In genomic region chr12:123267335-123267920, GRCh38 we compare ENCODE assay signal across 11 cellular contexts. TPM values are rescaled to one million over a fixed set of nuclear protein-coding genes. Genes with fewer than 3 reads are reported as not detected.
A peak's percentile ranks its signal among the peaks of the same experiment; 100 is the strongest.
DNase-seq lines count a peak whose midpoint lies in the region; ATAC-seq and TF ChIP-seq lines count a peak whose summit lies in the region.
"Had no signal": no experiment of that assay in that cellular context is flagged by ENCODE, and none has a peak within 500 bp of the region (broad histone marks: within the 10 kb centered on the region; RNA-seq: fewer than 3 reads in every experiment).

No MANE protein-coding gene starts in this region.

- no peak overlapping the region for H3K4me3 ChIP-seq in naive thymus-derived CD4-positive, alpha-beta T cell (ENCODE audit: low read length)
- H3K4me3 ChIP-seq in tibial artery, result no peak overlapping the region

- ATAC-seq in activated CD8-positive, alpha-beta T cell treated with anti-CD3 and anti-CD28 coated beads, Interleukin-2, amount 10 ng/mL, durations not matched to agents 7 days and 5 days, result no peak
- ATAC-seq in activated CD8-positive, alpha-beta T cell treated with anti-CD3 and anti-CD28 coated beads for 36 hours, result no peak
- ATAC-seq in naive thymus-derived CD4-positive, alpha-beta T cell, result no peak
- ATAC-seq in GM21390 (IDR thresholded peaks at IDR 0.05; ENCODE audit: unreplicated experiment), result no peak
- no peak for ATAC-seq in GM19324 (IDR thresholded peaks at IDR 0.05; ENCODE audit: low FRiP score, unreplicated experiment)

- no peaks in the 10 kb centered on the region for H3K27me3 ChIP-seq in naive thymus-derived CD4-positive, alpha-beta T cell (ENCODE audit: control insufficient read depth in 2 of 2, insufficient read depth in 2 of 2, low read length in 2 of 2)
- H3K27me3 ChIP-seq in tibial artery, result no peaks in the 10 kb centered on the region

- no peak for TF ChIP-seq CTCF in activated CD8-positive, alpha-beta T cell treated with anti-CD3 and anti-CD28 coated beads for 36 hours (IDR thresholded peaks at IDR 0.05)
- TF ChIP-seq CTCF in tibial artery (IDR thresholded peaks at IDR 0.05), result no peak

- H3K27me3 Mint-ChIP-seq in activated CD8-positive, alpha-beta T cell treated with anti-CD3 and anti-CD28 coated beads, Interleukin-2, amount 10 ng/mL, durations not matched to agents 7 days and 5 days (ENCODE audit: low read depth), result no peaks in the 10 kb centered on the region
- no peaks in the 10 kb centered on the region for H3K27me3 Mint-ChIP-seq in activated CD8-positive, alpha-beta T cell treated with anti-CD3 and anti-CD28 coated beads for 36 hours
- no peaks in the 10 kb centered on the region for H3K27me3 Mint-ChIP-seq in naive thymus-derived CD4-positive, alpha-beta T cell

- H3K4me3 Mint-ChIP-seq in activated CD8-positive, alpha-beta T cell treated with anti-CD3 and anti-CD28 coated beads, Interleukin-2, amount 10 ng/mL, durations not matched to agents 7 days and 5 days, result no peak overlapping the region
- no peak overlapping the region for H3K4me3 Mint-ChIP-seq in activated CD8-positive, alpha-beta T cell treated with anti-CD3 and anti-CD28 coated beads for 36 hours
- peak overlapping the region in 3 of 10 donors; percentile 41 to 87 (median 78) for H3K4me3 Mint-ChIP-seq in naive thymus-derived CD4-positive, alpha-beta T cell

- H3K36me3 ChIP-seq in naive thymus-derived CD4-positive, alpha-beta T cell (ENCODE audit: control insufficient read depth in 2 of 3, insufficient read depth in 3 of 3, low read length in 3 of 3), result no peaks in the 10 kb centered on the region
- peaks cover 4 to 49% (median 30%) of the 10 kb centered on the region in 3 donors for H3K36me3 ChIP-seq in tibial artery

- CTCF ChIA-PET in activated CD8-positive, alpha-beta T cell treated with anti-CD3 and anti-CD28 coated beads, Interleukin-2, amount 10 ng/mL, durations not matched to agents 7 days and 5 days (lab: Charles Lee), result interaction anchor here (0.5 to 2.9 kb wide), 3 partner anchors 26 to 98 kb away, joined by 3 to 13 read pairs (median 3); no protein-coding TSS in a partner anchor
- CTCF ChIA-PET in activated CD8-positive, alpha-beta T cell treated with anti-CD3 and anti-CD28 coated beads for 36 hours (lab: Charles Lee), result interaction anchor here (1.0 to 2.3 kb wide), 3 partner anchors 25 to 314 kb away, joined by 3 to 10 read pairs (median 6); no protein-coding TSS in a partner anchor
- CTCF ChIA-PET in naive thymus-derived CD4-positive, alpha-beta T cell (lab: Charles Lee), result no interaction called here

- H3K4me1 Mint-ChIP-seq in activated CD8-positive, alpha-beta T cell treated with anti-CD3 and anti-CD28 coated beads, Interleukin-2, amount 10 ng/mL, durations not matched to agents 7 days and 5 days (ENCODE audit: low read depth), result peaks cover 29% of the 10 kb centered on the region
- H3K4me1 Mint-ChIP-seq in activated CD8-positive, alpha-beta T cell treated with anti-CD3 and anti-CD28 coated beads for 36 hours (ENCODE audit: low read depth), result peaks cover 19% of the 10 kb centered on the region
- peaks cover 7 to 30% (median 21%) of the 10 kb centered on the region in 7 donors for H3K4me1 Mint-ChIP-seq in naive thymus-derived CD4-positive, alpha-beta T cell

- H3K36me3 Mint-ChIP-seq in activated CD8-positive, alpha-beta T cell treated with anti-CD3 and anti-CD28 coated beads, Interleukin-2, amount 10 ng/mL, durations not matched to agents 7 days and 5 days (ENCODE audit: low read depth), result peaks cover 5% of the 10 kb centered on the region
- H3K36me3 Mint-ChIP-seq in activated CD8-positive, alpha-beta T cell treated with anti-CD3 and anti-CD28 coated beads for 36 hours (ENCODE audit: low read depth), result peaks cover 16% of the 10 kb centered on the region
- peaks cover 0 to 5% (median 0%) of the 10 kb centered on the region in 5 donors for H3K36me3 Mint-ChIP-seq in naive thymus-derived CD4-positive, alpha-beta T cell

- intact Hi-C loops in activated CD8-positive, alpha-beta T cell treated with anti-CD3 and anti-CD28 coated beads for 36 hours (cut with micrococcal nuclease), result no loop called here
- intact Hi-C loops in naive thymus-derived CD4-positive, alpha-beta T cell (cut with micrococcal nuclease), result no loop called here
- intact Hi-C loops in tibial artery (cut with DNase I; ENCODE audit: low total_unique reads), result loop anchor here (5.0 to 10.0 kb wide), 2 partner anchors 97 to 330 kb away; partner anchors contain the start of gene SBNO1

- POLR2A ChIA-PET in activated CD8-positive, alpha-beta T cell treated with anti-CD3 and anti-CD28 coated beads, Interleukin-2, amount 10 ng/mL, durations not matched to agents 7 days and 5 days (lab: Charles Lee), result interaction anchor here (1.2 kb wide), 1 partner anchor 35 kb away, joined by 7 read pairs; the partner anchor contains the start of genes MPHOSPH9 and MTRFR
- POLR2A ChIA-PET in activated CD8-positive, alpha-beta T cell treated with anti-CD3 and anti-CD28 coated beads for 36 hours (lab: Charles Lee), result interaction anchor here (0.8 to 1.9 kb wide), 8 partner anchors 9 to 444 kb away, joined by 3 to 5 read pairs (median 4); partner anchors contain the start of gene KMT5A
- POLR2A ChIA-PET in naive thymus-derived CD4-positive, alpha-beta T cell (lab: Charles Lee), result interaction anchor here (1.1 to 2.0 kb wide), 2 partner anchors 11 to 35 kb away, joined by 4 to 8 read pairs; partner anchors contain the start of genes MPHOSPH9 and MTRFR

- no peaks in the 10 kb centered on the region for H3K9me3 ChIP-seq in naive thymus-derived CD4-positive, alpha-beta T cell (ENCODE audit: control insufficient read depth in 2 of 3, low read length in 3 of 3)
- no peaks in the 10 kb centered on the region for H3K9me3 ChIP-seq in tibial artery
- H3K9me3 ChIP-seq: neutrophil had no signal

- peaks cover 12 to 18% of the 10 kb centered on the region in 2 donors for H3K4me1 ChIP-seq in naive thymus-derived CD4-positive, alpha-beta T cell (ENCODE audit: control insufficient read depth in 2 of 2, insufficient read depth in 2 of 2, low read length in 2 of 2)
- peaks cover 0 to 38% (median 27%) of the 10 kb centered on the region in 4 donors for H3K4me1 ChIP-seq in tibial artery

- peak overlapping the region; percentile 92 for H3K27ac ChIP-seq in caudate nucleus (ENCODE audit: low read depth, low read length)
- no peak overlapping the region for H3K27ac ChIP-seq in naive thymus-derived CD4-positive, alpha-beta T cell (ENCODE audit: low read depth, low read length)
- H3K27ac ChIP-seq in tibial artery, result peak overlapping the region; percentile 72 to 82

- peak overlapping the region; percentile 57 for H3K27ac Mint-ChIP-seq in activated CD8-positive, alpha-beta T cell treated with anti-CD3 and anti-CD28 coated beads, Interleukin-2, amount 10 ng/mL, durations not matched to agents 7 days and 5 days
- no peak overlapping the region for H3K27ac Mint-ChIP-seq in activated CD8-positive, alpha-beta T cell treated with anti-CD3 and anti-CD28 coated beads for 36 hours
- H3K27ac Mint-ChIP-seq in naive thymus-derived CD4-positive, alpha-beta T cell, result peak overlapping the region in 7 of 9 donors; percentile 15 to 67 (median 45)

- DNase-seq in activated CD8-positive, alpha-beta T cell treated with anti-CD3 and anti-CD28 coated beads, Interleukin-2, amount 10 ng/mL, durations not matched to agents 7 days and 5 days, result no peak
- DNase-seq in activated CD8-positive, alpha-beta T cell treated with anti-CD3 and anti-CD28 coated beads for 36 hours, result no peak
- DNase-seq in caudate nucleus (lab: John Stamatoyannopoulos, UW), result peak in 1 of 61 donors; percentile 45
- no peak for DNase-seq in naive thymus-derived CD4-positive, alpha-beta T cell
- DNase-seq in tibial artery, result no peak
- no peak for DNase-seq in COLO829 (ENCODE audit: low spot score)
- DNase-seq: ACHN; stimulated activated CD4-positive, alpha-beta T cell treated with anti-CD3 and anti-CD28 coated beads, Interleukin-2, amount 100 ng/mL, for 48 hours had no signal

- no peaks in the 10 kb centered on the region for H3K9me3 Mint-ChIP-seq in activated CD8-positive, alpha-beta T cell treated with anti-CD3 and anti-CD28 coated beads, Interleukin-2, amount 10 ng/mL, durations not matched to agents 7 days and 5 days (ENCODE audit: insufficient read depth)
- no peaks in the 10 kb centered on the region for H3K9me3 Mint-ChIP-seq in activated CD8-positive, alpha-beta T cell treated with anti-CD3 and anti-CD28 coated beads for 36 hours
- no peaks in the 10 kb centered on the region for H3K9me3 Mint-ChIP-seq in naive thymus-derived CD4-positive, alpha-beta T cell

RNA-seq across cellular contexts. Expression of gene CDK2AP1, which starts 4.2 kb away (rescaled TPM):
- 10 to 100 TPM; 58.3 to 58.4 TPM for total RNA-seq in activated CD8-positive, alpha-beta T cell treated with anti-CD3 and anti-CD28 coated beads, Interleukin-2, amount 10 ng/mL, durations not matched to agents 7 days and 5 days
- total RNA-seq in activated CD8-positive, alpha-beta T cell treated with anti-CD3 and anti-CD28 coated beads for 36 hours, result 100 to 1,000 TPM; 108 to 111 TPM
- total RNA-seq in naive thymus-derived CD4-positive, alpha-beta T cell, result 10 to 100 TPM in 2 of 5 experiments, 1 to 10 TPM in 3; 3.6 to 45.1 (median 5.0) TPM
- polyA plus RNA-seq in naive thymus-derived CD4-positive, alpha-beta T cell, result 1 to 10 TPM; 1.3 to 3.2 TPM

RNA-seq across cellular contexts. Expression of gene MTRFR, which starts 34.2 kb away (rescaled TPM):
- 10 to 100 TPM; 28.2 to 30.0 TPM for total RNA-seq in activated CD8-positive, alpha-beta T cell treated with anti-CD3 and anti-CD28 coated beads, Interleukin-2, amount 10 ng/mL, durations not matched to agents 7 days and 5 days
- total RNA-seq in activated CD8-positive, alpha-beta T cell treated with anti-CD3 and anti-CD28 coated beads for 36 hours, result 10 to 100 TPM; 28.1 to 31.0 TPM
- 10 to 100 TPM; 26.8 to 56.9 (median 39.5) TPM for total RNA-seq in naive thymus-derived CD4-positive, alpha-beta T cell
- 10 to 100 TPM; 42.6 to 60.3 TPM for polyA plus RNA-seq in naive thymus-derived CD4-positive, alpha-beta T cell

RNA-seq across cellular contexts. Expression of gene MPHOSPH9, which starts 34.5 kb away (rescaled TPM):
- 100 to 1,000 TPM; 148 to 149 TPM for total RNA-seq in activated CD8-positive, alpha-beta T cell treated with anti-CD3 and anti-CD28 coated beads, Interleukin-2, amount 10 ng/mL, durations not matched to agents 7 days and 5 days
- total RNA-seq in activated CD8-positive, alpha-beta T cell treated with anti-CD3 and anti-CD28 coated beads for 36 hours, result 100 to 1,000 TPM in 1 of 2 experiments, 10 to 100 TPM in 1; 96.9 to 101 TPM
- total RNA-seq in naive thymus-derived CD4-positive, alpha-beta T cell, result 100 to 1,000 TPM in 1 of 5 experiments, 10 to 100 TPM in 4; 71.0 to 102 (median 82.4) TPM
- polyA plus RNA-seq in naive thymus-derived CD4-positive, alpha-beta T cell, result 10 to 100 TPM; 34.0 to 59.8 TPM
